Comparison of ENCODE assay signal across 12 cellular contexts in the genomic region with DNA sequence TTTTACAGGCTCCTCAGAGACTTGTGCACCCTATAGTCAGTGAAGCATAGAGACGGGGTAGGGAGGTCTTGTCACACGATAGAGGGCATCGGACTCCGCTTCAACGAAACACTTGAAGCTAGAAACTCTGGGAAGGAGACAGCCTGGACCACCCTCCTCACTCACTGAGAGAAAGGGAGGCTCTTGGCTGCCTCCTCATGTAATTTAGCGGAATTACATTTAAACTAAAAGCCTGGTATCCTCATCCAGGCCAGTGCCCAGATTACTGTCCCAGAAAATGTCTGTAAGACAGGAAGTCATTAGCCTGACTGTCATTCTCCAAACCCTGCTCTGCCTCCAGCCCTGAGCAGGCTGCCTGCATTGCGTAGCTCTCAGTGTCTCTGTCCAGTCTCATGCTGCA. TPM values are rescaled to one million over a fixed set of nuclear protein-coding genes. Genes with fewer than 3 reads are reported as not detected.
DNase-seq lines count a peak whose midpoint lies in the region; ATAC-seq, FAIRE-seq and TF ChIP-seq lines count a peak whose summit lies in the region.
"Had no signal": no experiment of that assay in that cellular context is flagged by ENCODE, and none has a peak within 500 bp of the region (broad histone marks: within the 10 kb centered on the region; RNA-seq: fewer than 3 reads in every experiment).

No MANE protein-coding gene starts in this region.

- no peak overlapping the region for H3K4me3 ChIP-seq in A549
- H3K4me3 ChIP-seq in PC-9, result no peak overlapping the region
- H3K4me3 ChIP-seq in fibroblast of pulmonary artery (replicated peaks; ENCODE audit: low read depth, low read length), result no peak overlapping the region
- H3K4me3 ChIP-seq in vagina, result no peak overlapping the region

- no peak for TF ChIP-seq RAD21 in A549 (conservative IDR thresholded peaks at IDR 0.05 in 1 of 2, IDR thresholded peaks at IDR 0.05 in 1 of 2)

- H3K27ac ChIP-seq in A549 (no peak overlapping the region), PC-9 (no peak overlapping the region), vagina (no peak overlapping the region)
- H3K27ac ChIP-seq: neutrophil had no signal

- intact Hi-C loops in PC-9 (cut with micrococcal nuclease; ENCODE audit: unreplicated experiment), result no loop called here
- intact Hi-C loops in vagina (cut with DNase I), result no loop called here

- CTCF ChIA-PET in A549 (lab: Yijun Ruan, JAX), result interaction anchor here (0.9 kb wide), 1 partner anchor 20 kb away, joined by 4 read pairs; no protein-coding TSS in a partner anchor
- CTCF ChIA-PET in PC-9 (lab: Charles Lee), result no interaction called here

- DNase-seq in A549 (ENCODE audit: low read depth in 1 of 2, low spot score in 1 of 2), result no peak
- no peak for DNase-seq in PC-9
- DNase-seq in fibroblast of pulmonary artery (ENCODE audit: low read depth), result no peak
- DNase-seq in T-helper 9 cell, result no peak
- DNase-seq in SW 1271 (lab: John Stamatoyannopoulos, UW), result no peak
- no peak for DNase-seq in vagina (ENCODE audit: extremely low spot score in 2 of 2)
- DNase-seq: activated naive CD4-positive, alpha-beta T cell treated with anti-CD3 and anti-CD28 coated beads, Interleukin-2, amount 50 U/mL, for 16 hours; NCI-H187 treated with DMSO at 0.1 percent for 48 hours had no signal

- no peaks in the 10 kb centered on the region for H3K4me1 ChIP-seq in A549
- no peaks in the 10 kb centered on the region for H3K4me1 ChIP-seq in PC-9 (replicated peaks; ENCODE audit: insufficient read depth)
- H3K4me1 ChIP-seq in vagina, result no peaks in the 10 kb centered on the region

- no peaks in the 10 kb centered on the region for H3F3A ChIP-seq in PC-9 (ENCODE audit: insufficient read depth, low read depth)

- no peak for TF ChIP-seq EP300 in A549 (IDR thresholded peaks at IDR 0.05)

- H3K9me2 ChIP-seq in PC-9 (ENCODE audit: insufficient read depth), result no peaks in the 10 kb centered on the region

- 100% methylated on average over 7 of the region's 7 CpGs for WGBS in A549 (ENCODE audit: missing lambda C conversion rate)

- POLR2A ChIA-PET in A549 (lab: Yijun Ruan, JAX) (no interaction called here), PC-9 (lab: Charles Lee; ENCODE audit: unreplicated experiment) (no interaction called here)

- H3K79me2 ChIP-seq in PC-9 (ENCODE audit: low read depth), result no peaks in the 10 kb centered on the region

- no TSS peak for BruUV-seq in PC-9 (replicated peaks; lab: Mats Ljungman, UMichigan)

- FAIRE-seq in A549 (lab: Jason Lieb, UNC), result no peak
- FAIRE-seq: G401.6 had no signal

- no peak for TF ChIP-seq CTCF in A549 (IDR thresholded peaks at IDR 0.05)
- TF ChIP-seq CTCF in GM12873 (IDR thresholded peaks at IDR 0.05; ENCODE audit: insufficient read depth, low read depth, low read length, missing control alignments), result peak; percentile 49
- TF ChIP-seq CTCF in PC-9 (conservative IDR thresholded peaks at IDR 0.05), result peak; percentile 56
- TF ChIP-seq CTCF in fibroblast of pulmonary artery (IDR thresholded peaks at IDR 0.05; ENCODE audit: low read length, missing control alignments), result peak; percentile 19
- TF ChIP-seq CTCF in vagina (IDR thresholded peaks at IDR 0.05), result no peak

- ATAC-seq in A549 (peak; percentile 24 to 49; a peak in 3 of 6 replicates), HG02885 (IDR thresholded peaks at IDR 0.05; ENCODE audit: poor library complexity, unreplicated experiment) (no peak)

- TF ChIP-seq POLR2A in A549 (IDR thresholded peaks at IDR 0.05; ENCODE audit: low read length) (no peak), vagina (IDR thresholded peaks at IDR 0.05) (no peak)

- H3K36me3 ChIP-seq in PC-9 (ENCODE audit: low read depth) (no peaks in the 10 kb centered on the region), vagina (no peaks in the 10 kb centered on the region)
- H3K36me3 ChIP-seq: neutrophil had no signal

- H4K20me1 ChIP-seq in PC-9 (ENCODE audit: insufficient read depth), result no peaks in the 10 kb centered on the region

- no peak overlapping the region for H2AFZ ChIP-seq in PC-9

- H3K27me3 ChIP-seq in PC-9 (ENCODE audit: insufficient read depth, low read depth) (no peaks in the 10 kb centered on the region), vagina (no peaks in the 10 kb centered on the region)
- H3K27me3 ChIP-seq: neutrophil had no signal

- H3K9me3 ChIP-seq in A549 (no peaks in the 10 kb centered on the region), PC-9 (ENCODE audit: insufficient read depth, low read depth) (no peaks in the 10 kb centered on the region), vagina (no peaks in the 10 kb centered on the region)
- H3K9me3 ChIP-seq: neutrophil had no signal

- H3K4me2 ChIP-seq in A549 (no peak overlapping the region), PC-9 (no peak overlapping the region)

TF ChIP-seq in A549, 52 proteins besides CTCF, POLR2A, EP300 and RAD21:
- TF ChIP-seq JUN (IDR thresholded peaks at IDR 0.05), result no peak
- no peak for TF ChIP-seq POLR2AphosphoS2 (conservative IDR thresholded peaks at IDR 0.05; ENCODE audit: low read length)
- no peak for TF ChIP-seq ZSCAN20 (CRISPR knock-in tag; IDR thresholded peaks at IDR 0.05)
- TF ChIP-seq EHF (CRISPR knock-in tag; IDR thresholded peaks at IDR 0.05), result no peak
- TF ChIP-seq CHD2 (IDR thresholded peaks at IDR 0.05; ENCODE audit: low read length, partially characterized antibody), result no peak
- no peak for TF ChIP-seq RNF2 (IDR thresholded peaks at IDR 0.05; ENCODE audit: borderline replicate concordance, low read depth)
TF ChIP-seq in A549: peak in this region for 0.

RNA-seq across cellular contexts. Expression of a gene that starts 36.0 kb away (rescaled TPM):
- polyA plus RNA-seq in A549 (2011; rRNA removed), result 5.0 and 5.8 TPM in 2 replicates
- polyA plus RNA-seq in A549 (2012; cell fraction: cytosol; rRNA removed), result 3.3 TPM in 2 replicates
- polyA plus RNA-seq in A549 (2012; cell fraction: nucleus; rRNA removed), result 1.6 and 2.6 TPM in 2 replicates
- polyA plus RNA-seq in A549 (2017; fragmentation: RNase III; extraction: RNeasy Plus Mini Kit Qiagen cat#74134 plus additional on column Dnase treatment), result 1.9 to 2.8 TPM (median 2.3 TPM) in 3 replicates
- polyA minus RNA-seq in A549 (2011; rRNA and poly(A)+ RNA removed), result 2.7 and 4.8 TPM in 2 replicates
- 7.8 and 11.2 TPM in 2 replicates for total RNA-seq in PC-9 (2021)
- 5.9 TPM for total RNA-seq in vagina

RNA-seq across cellular contexts. Expression of a gene that starts 38.2 kb away (rescaled TPM):
- polyA plus RNA-seq in A549 (2011; rRNA removed), result 76.5 and 94.0 TPM in 2 replicates
- polyA plus RNA-seq in A549 (2012; cell fraction: cytosol; rRNA removed), result 68.9 and 75.1 TPM in 2 replicates
- 75.5 and 83.5 TPM in 2 replicates for polyA plus RNA-seq in A549 (2012; cell fraction: nucleus; rRNA removed)
- 60.2 to 63.4 TPM (median 60.3 TPM) in 3 replicates for polyA plus RNA-seq in A549 (2017; fragmentation: RNase III; extraction: RNeasy Plus Mini Kit Qiagen cat#74134 plus additional on column Dnase treatment)
- 36.2 and 36.7 TPM in 2 replicates for polyA minus RNA-seq in A549 (2011; rRNA and poly(A)+ RNA removed)
- total RNA-seq in PC-9 (2021), result 102 and 103 TPM in 2 replicates
- total RNA-seq in vagina, result 46.2 TPM

RNA-seq across cellular contexts. Expression of a gene that starts 57.4 kb away (rescaled TPM):
- polyA plus RNA-seq in A549 (2011; rRNA removed) (0.30 and 0.88 TPM in 2 replicates), A549 (2017; fragmentation: RNase III; extraction: RNeasy Plus Mini Kit Qiagen cat#74134 plus additional on column Dnase treatment) (0.54 to 0.80 TPM (median 0.54 TPM) in 3 replicates)
- polyA plus RNA-seq in A549 (2012; cell fraction: cytosol; rRNA removed), result 1.3 and 1.6 TPM in 2 replicates
- polyA plus RNA-seq in A549 (2012; cell fraction: nucleus; rRNA removed), result 1.4 and 1.7 TPM in 2 replicates
- polyA minus RNA-seq in A549 (2011; rRNA and poly(A)+ RNA removed), result not detected in 2 replicates
- total RNA-seq in PC-9 (2021) (10.6 and 14.5 TPM in 2 replicates), vagina (not detected)

Comparison
In these comparisons a context has a peak if more than half of its experiments do, and no peak if none do; other contexts are left out.
1. CTCF ChIP-seq: peak in GM12873 (single experiment), PC-9 (single experiment) and fibroblast of pulmonary artery (single experiment); none in A549 (single experiment) and vagina (0 of 3).